ENCODE assay signal across 1 cellular context in genomic region chr20:49942303-49942702, GRCh38.
TF ChIP-seq lines count a peak whose summit lies in the region.

No MANE protein-coding gene starts in this region.

TF ChIP-seq in A549, 52 proteins besides CTCF, POLR2A, EP300 and RAD21:
- TF ChIP-seq, protein P1, sequence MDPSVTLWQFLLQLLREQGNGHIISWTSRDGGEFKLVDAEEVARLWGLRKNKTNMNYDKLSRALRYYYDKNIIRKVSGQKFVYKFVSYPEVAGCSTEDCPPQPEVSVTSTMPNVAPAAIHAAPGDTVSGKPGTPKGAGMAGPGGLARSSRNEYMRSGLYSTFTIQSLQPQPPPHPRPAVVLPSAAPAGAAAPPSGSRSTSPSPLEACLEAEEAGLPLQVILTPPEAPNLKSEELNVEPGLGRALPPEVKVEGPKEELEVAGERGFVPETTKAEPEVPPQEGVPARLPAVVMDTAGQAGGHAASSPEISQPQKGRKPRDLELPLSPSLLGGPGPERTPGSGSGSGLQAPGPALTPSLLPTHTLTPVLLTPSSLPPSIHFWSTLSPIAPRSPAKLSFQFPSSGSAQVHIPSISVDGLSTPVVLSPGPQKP (IDR thresholded peaks at IDR 0.05; ENCODE audit: low read depth, low read length), result no peak
- TF ChIP-seq HOXA7 (CRISPR knock-in tag; IDR thresholded peaks at IDR 0.05), result no peak
- no peak for TF ChIP-seq RFX5 (IDR thresholded peaks at IDR 0.05)
- TF ChIP-seq CEBPB (IDR thresholded peaks at IDR 0.05), result no peak
- no peak for TF ChIP-seq HOXB5 (CRISPR knock-in tag; IDR thresholded peaks at IDR 0.05)
- TF ChIP-seq FOSL2 (IDR thresholded peaks at IDR 0.05), result no peak
- no peak for TF ChIP-seq FOSL2 (CRISPR knock-in tag; IDR thresholded peaks at IDR 0.05)
- no peak for TF ChIP-seq GATA3 (IDR thresholded peaks at IDR 0.05; ENCODE audit: borderline replicate concordance)
- TF ChIP-seq CHD4 (IDR thresholded peaks at IDR 0.05; ENCODE audit: borderline replicate concordance), result no peak
- no peak for TF ChIP-seq MAFK (IDR thresholded peaks at IDR 0.05; ENCODE audit: partially characterized antibody)
- TF ChIP-seq JUNB (IDR thresholded peaks at IDR 0.05), result no peak
- no peak for TF ChIP-seq NFE2L2 (conservative IDR thresholded peaks at IDR 0.05; ENCODE audit: low read length)
- no peak for TF ChIP-seq TFCP2L1 (CRISPR knock-in tag; IDR thresholded peaks at IDR 0.05)
- TF ChIP-seq ZC3H11A (IDR thresholded peaks at IDR 0.05), result no peak
- no peak for TF ChIP-seq ZFP36 (IDR thresholded peaks at IDR 0.05; ENCODE audit: borderline replicate concordance, partially characterized antibody)
- TF ChIP-seq, protein P2, sequence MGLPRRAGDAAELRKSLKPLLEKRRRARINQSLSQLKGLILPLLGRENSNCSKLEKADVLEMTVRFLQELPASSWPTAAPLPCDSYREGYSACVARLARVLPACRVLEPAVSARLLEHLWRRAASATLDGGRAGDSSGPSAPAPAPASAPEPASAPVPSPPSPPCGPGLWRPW (IDR thresholded peaks at IDR 0.05), result no peak
